16 cellular contexts compared by ENCODE assay signal in the genomic region with DNA sequence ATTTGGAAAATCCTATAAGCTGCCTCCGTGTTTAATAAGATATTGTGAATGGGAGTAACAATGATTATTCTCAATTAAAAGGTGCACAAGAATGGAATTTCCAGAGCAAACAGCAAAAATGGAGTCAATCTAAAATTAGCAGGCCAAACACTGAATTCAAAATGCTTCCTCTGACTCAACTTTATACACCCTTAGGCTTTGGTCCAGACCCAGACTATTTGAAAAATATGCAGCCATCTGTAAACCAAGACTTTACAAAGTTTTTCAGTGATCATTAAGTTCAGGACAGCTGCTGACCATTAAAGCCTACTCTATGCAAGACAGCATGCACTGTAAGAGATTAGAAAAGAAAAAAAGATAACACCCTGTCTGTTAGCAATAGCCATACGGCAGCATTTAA. TPM values are rescaled to one million over a fixed set of nuclear protein-coding genes. Genes with fewer than 3 reads are reported as not detected.
DNase-seq lines count a peak whose midpoint lies in the region; ATAC-seq and TF ChIP-seq lines count a peak whose summit lies in the region.
"Had no signal": no experiment of that assay in that cellular context is flagged by ENCODE, and none has a peak within 500 bp of the region (broad histone marks: within the 10 kb centered on the region; RNA-seq: fewer than 3 reads in every experiment).

No MANE protein-coding gene starts in this region.

- CTCF ChIA-PET in MCF 10A (lab: Yijun Ruan, JAX), result interaction anchor here (1.1 to 1.6 kb wide), 2 partner anchors 16 to 755 kb away, joined by 4 read pairs; a partner anchor contains a TSS
- CTCF ChIA-PET in activated CD4-positive, alpha-beta memory T cell treated with anti-CD3 and anti-CD28 coated beads, Interleukin-2, amount 10 ng/mL, durations not matched to agents 7 days and 5 days (lab: Charles Lee), result interaction anchor here (1.2 to 5.1 kb wide), 2 partner anchors 14 to 28 kb away, joined by 5 to 35 read pairs; no protein-coding TSS in a partner anchor

- no TSS peak for BruUV-seq in MCF 10A (replicated peaks; lab: Mats Ljungman, UMichigan)

- H3K4me3 Mint-ChIP-seq in MCF 10A (ENCODE audit: unreplicated experiment), result no peak overlapping the region
- H3K4me3 Mint-ChIP-seq in activated naive CD8-positive, alpha-beta T cell treated with anti-CD3 and anti-CD28 coated beads, Interleukin-2, amount 50 U/mL, for 24 hours, result no peak overlapping the region
- no peak overlapping the region for H3K4me3 Mint-ChIP-seq in activated CD4-positive, alpha-beta memory T cell treated with anti-CD3 and anti-CD28 coated beads, Interleukin-2, amount 10 ng/mL, durations not matched to agents 7 days and 5 days
- H3K4me3 Mint-ChIP-seq: endodermal cell, WTC11 had no signal

- DNase-seq in MCF 10A (ENCODE audit: unreplicated experiment) (no peak), breast epithelium (ENCODE audit: low spot score in 2 of 2) (no peak), foreskin melanocyte (peak; percentile 50), upper lobe of right lung (no peak), T-helper 1 cell (no peak)
- no peak for DNase-seq in activated naive CD8-positive, alpha-beta T cell treated with anti-CD3 and anti-CD28 coated beads, Interleukin-2, amount 50 U/mL, for 24 hours
- no peak for DNase-seq in activated CD4-positive, alpha-beta memory T cell treated with anti-CD3 and anti-CD28 coated beads, Interleukin-2, amount 10 ng/mL, durations not matched to agents 7 days and 5 days
- DNase-seq: endodermal cell, islet precursor cell, Kasumi-1, NCI-H2171, pancreas had no signal

- ATAC-seq in activated naive CD8-positive, alpha-beta T cell treated with anti-CD3 and anti-CD28 coated beads, Interleukin-2, amount 50 U/mL, for 24 hours, result no peak
- ATAC-seq in upper lobe of right lung (no peak), GM21619 (IDR thresholded peaks at IDR 0.05; ENCODE audit: unreplicated experiment) (no peak)
- ATAC-seq: pancreas, WTC11 had no signal

- H3K9me3 ChIP-seq in breast epithelium, result no peaks in the 10 kb centered on the region
- H3K9me3 ChIP-seq in upper lobe of right lung, result no peaks in the 10 kb centered on the region
- H3K9me3 ChIP-seq: BLaER1 treated with 17β-estradiol and CSF1 and Interleukin-3, amounts not matched to agents 10 nM and 100 nM; pancreas had no signal

- H3K27ac ChIP-seq in breast epithelium (peak overlapping the region in 1 of 2 donors; percentile 53), upper lobe of right lung (peak overlapping the region; percentile 20)
- H3K27ac ChIP-seq: BLaER1 treated with 17β-estradiol and CSF1 and Interleukin-3, amounts not matched to agents 10 nM and 100 nM; pancreas had no signal

- POLR2A ChIA-PET in MCF 10A (lab: Yijun Ruan, JAX), result no interaction called here
- POLR2A ChIA-PET in activated CD4-positive, alpha-beta memory T cell treated with anti-CD3 and anti-CD28 coated beads, Interleukin-2, amount 10 ng/mL, durations not matched to agents 7 days and 5 days (lab: Charles Lee), result no interaction called here

- peaks cover 27% of the 10 kb centered on the region for H3K4me1 Mint-ChIP-seq in MCF 10A (ENCODE audit: insufficient read depth, unreplicated experiment)
- H3K4me1 Mint-ChIP-seq in activated naive CD8-positive, alpha-beta T cell treated with anti-CD3 and anti-CD28 coated beads, Interleukin-2, amount 50 U/mL, for 24 hours, result peaks cover 74% of the 10 kb centered on the region
- peaks cover 30% of the 10 kb centered on the region for H3K4me1 Mint-ChIP-seq in activated CD4-positive, alpha-beta memory T cell treated with anti-CD3 and anti-CD28 coated beads, Interleukin-2, amount 10 ng/mL, durations not matched to agents 7 days and 5 days
- H3K4me1 Mint-ChIP-seq: WTC11 had no signal

- H3K4me3 ChIP-seq in breast epithelium (no peak overlapping the region), upper lobe of right lung (no peak overlapping the region)
- H3K4me3 ChIP-seq: BLaER1 treated with 17β-estradiol and CSF1 and Interleukin-3, amounts not matched to agents 10 nM and 100 nM; pancreas had no signal

- TF ChIP-seq POLR2A in breast epithelium (IDR thresholded peaks at IDR 0.05), result no peak

- H3K4me1 ChIP-seq in breast epithelium (peaks cover 0 to 8% of the 10 kb centered on the region in 2 donors), upper lobe of right lung (peaks cover 24% of the 10 kb centered on the region)

- H3K36me3 Mint-ChIP-seq in MCF 10A (ENCODE audit: insufficient read depth, unreplicated experiment), result no peaks in the 10 kb centered on the region
- H3K36me3 Mint-ChIP-seq in activated naive CD8-positive, alpha-beta T cell treated with anti-CD3 and anti-CD28 coated beads, Interleukin-2, amount 50 U/mL, for 24 hours (ENCODE audit: low read depth), result no peaks in the 10 kb centered on the region
- no peaks in the 10 kb centered on the region for H3K36me3 Mint-ChIP-seq in activated CD4-positive, alpha-beta memory T cell treated with anti-CD3 and anti-CD28 coated beads, Interleukin-2, amount 10 ng/mL, durations not matched to agents 7 days and 5 days (ENCODE audit: low read depth)
- H3K36me3 Mint-ChIP-seq: WTC11 had no signal

- H3K27me3 ChIP-seq in breast epithelium (no peaks in the 10 kb centered on the region), upper lobe of right lung (no peaks in the 10 kb centered on the region)
- H3K27me3 ChIP-seq: BLaER1 treated with 17β-estradiol and CSF1 and Interleukin-3, amounts not matched to agents 10 nM and 100 nM; pancreas had no signal

- TF ChIP-seq CTCF in MCF 10A (IDR thresholded peaks at IDR 0.05; ENCODE audit: unreplicated experiment), result no peak
- TF ChIP-seq CTCF in breast epithelium (IDR thresholded peaks at IDR 0.05), result no peak
- no peak for TF ChIP-seq CTCF in upper lobe of right lung (IDR thresholded peaks at IDR 0.05)

- no peaks in the 10 kb centered on the region for H3K9me3 Mint-ChIP-seq in MCF 10A (ENCODE audit: unreplicated experiment)
- no peaks in the 10 kb centered on the region for H3K9me3 Mint-ChIP-seq in activated naive CD8-positive, alpha-beta T cell treated with anti-CD3 and anti-CD28 coated beads, Interleukin-2, amount 50 U/mL, for 24 hours
- no peaks in the 10 kb centered on the region for H3K9me3 Mint-ChIP-seq in activated CD4-positive, alpha-beta memory T cell treated with anti-CD3 and anti-CD28 coated beads, Interleukin-2, amount 10 ng/mL, durations not matched to agents 7 days and 5 days
- H3K9me3 Mint-ChIP-seq: endodermal cell, WTC11 had no signal

- H3K36me3 ChIP-seq in breast epithelium (no peaks in the 10 kb centered on the region), upper lobe of right lung (no peaks in the 10 kb centered on the region)
- H3K36me3 ChIP-seq: BLaER1 treated with 17β-estradiol and CSF1 and Interleukin-3, amounts not matched to agents 10 nM and 100 nM; pancreas had no signal

- peak overlapping the region; percentile 36 for H3K27ac Mint-ChIP-seq in MCF 10A (ENCODE audit: low read depth, unreplicated experiment)
- peak overlapping the region; percentile 25 for H3K27ac Mint-ChIP-seq in activated naive CD8-positive, alpha-beta T cell treated with anti-CD3 and anti-CD28 coated beads, Interleukin-2, amount 50 U/mL, for 24 hours
- no peak overlapping the region for H3K27ac Mint-ChIP-seq in activated CD4-positive, alpha-beta memory T cell treated with anti-CD3 and anti-CD28 coated beads, Interleukin-2, amount 10 ng/mL, durations not matched to agents 7 days and 5 days
- H3K27ac Mint-ChIP-seq: endodermal cell, WTC11 had no signal

- no peaks in the 10 kb centered on the region for H3K27me3 Mint-ChIP-seq in MCF 10A (ENCODE audit: insufficient read depth, unreplicated experiment)
- no peaks in the 10 kb centered on the region for H3K27me3 Mint-ChIP-seq in activated naive CD8-positive, alpha-beta T cell treated with anti-CD3 and anti-CD28 coated beads, Interleukin-2, amount 50 U/mL, for 24 hours
- no peaks in the 10 kb centered on the region for H3K27me3 Mint-ChIP-seq in activated CD4-positive, alpha-beta memory T cell treated with anti-CD3 and anti-CD28 coated beads, Interleukin-2, amount 10 ng/mL, durations not matched to agents 7 days and 5 days

- intact Hi-C loops in MCF 10A (cut with micrococcal nuclease) (no loop called here), breast epithelium (cut with DNase I; ENCODE audit: low total_unique reads) (no loop called here), upper lobe of right lung (cut with DNase I) (no loop called here)

RNA-seq across cellular contexts. Expression of a gene that starts 39.4 kb away (rescaled TPM):
- total RNA-seq in MCF 10A (2022) (not detected in 2 replicates), breast epithelium (not detected), upper lobe of right lung (not detected)
- not detected for total RNA-seq in activated CD4-positive, alpha-beta memory T cell treated with anti-CD3 and anti-CD28 coated beads, Interleukin-2, amount 10 ng/mL, durations not matched to agents 7 days and 5 days
- total RNA-seq: endodermal cell, pancreas, ureter, WTC11 had no signal
